Comparison of ENCODE assay signal across 8 cellular contexts in the genomic region with DNA sequence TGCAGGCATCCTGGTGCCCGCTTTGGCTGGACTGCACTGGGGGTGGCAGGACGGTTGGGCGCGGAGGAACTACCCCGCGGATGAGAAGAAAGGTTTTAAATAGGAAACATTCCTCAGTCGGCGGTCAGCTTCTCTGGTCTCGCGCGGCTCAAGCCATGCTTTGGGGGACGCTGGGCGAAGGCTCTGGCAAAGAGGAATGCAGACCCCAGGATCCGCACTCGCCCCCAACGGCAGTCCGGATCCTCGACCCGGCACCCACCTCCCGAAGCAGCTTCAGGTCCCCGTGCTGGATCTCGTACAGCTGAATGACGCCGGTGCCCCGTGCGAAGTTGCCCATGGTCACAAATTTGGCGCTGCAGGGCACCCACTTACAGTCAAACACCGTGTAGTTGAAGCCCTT. TPM values are rescaled to one million over a fixed set of nuclear protein-coding genes. Genes with fewer than 3 reads are reported as not detected.
A peak's percentile ranks its signal among the peaks of the same experiment; 100 is the strongest.
DNase-seq lines count a peak whose midpoint lies in the region; ATAC-seq and TF ChIP-seq lines count a peak whose summit lies in the region.

No MANE protein-coding gene starts in this region.

- H3K4me3 Mint-ChIP-seq in immature natural killer cell = peak overlapping the region; percentile 91 to 99 (median 96)

- H3K4me3 ChIP-seq in DND-41 (ENCODE audit: low read depth in 1 of 2, low read length in 2 of 2) (peak overlapping the region; percentile 95 to 99), ascending aorta (peak overlapping the region; percentile 72 to 91), stomach (peak overlapping the region; percentile 81 to 94 (median 88))

- peak overlapping the region; percentile 98 for H3K4me2 ChIP-seq in DND-41 (ENCODE audit: insufficient read depth, low read length)

- DNase-seq in DND-41 (no peak), ascending aorta (ENCODE audit: low spot score in 2 of 2) (peak in 1 of 2 donors; percentile 71), immature natural killer cell (no peak), stomach (peak; percentile 26), GM20000 (ENCODE audit: low spot score) (no peak), kidney tubule cell (ENCODE audit: low spot score) (no peak)

- peaks cover 56% of the 10 kb centered on the region for H3K79me2 ChIP-seq in DND-41 (ENCODE audit: insufficient read depth, low read length)

- peak overlapping the region; percentile 97 for H3K27ac ChIP-seq in DND-41 (ENCODE audit: low read length)
- peak overlapping the region; percentile 82 to 83 for H3K27ac ChIP-seq in ascending aorta
- H3K27ac ChIP-seq in stomach = peak overlapping the region; percentile 90 to 91 (median 90)

- H3K9me3 ChIP-seq in DND-41 (ENCODE audit: insufficient read depth, low read length, severe bottlenecking) (no peaks in the 10 kb centered on the region), ascending aorta (no peaks in the 10 kb centered on the region), stomach (no peaks in the 10 kb centered on the region)

- H3K9me3 Mint-ChIP-seq in immature natural killer cell = no peaks in the 10 kb centered on the region

- H3K27me3 ChIP-seq in DND-41 (ENCODE audit: insufficient read depth, low read length, poor library complexity) = no peaks in the 10 kb centered on the region
- H3K27me3 ChIP-seq in ascending aorta = no peaks in the 10 kb centered on the region
- H3K27me3 ChIP-seq in stomach = no peaks in the 10 kb centered on the region

- peak overlapping the region; percentile 83 for H3K9ac ChIP-seq in DND-41 (ENCODE audit: low read depth, low read length)

- H3K36me3 Mint-ChIP-seq in immature natural killer cell = peaks cover 8 to 10% (median 9%) of the 10 kb centered on the region in 3 donors

- TF ChIP-seq CTCF in DND-41 (IDR thresholded peaks at IDR 0.05; ENCODE audit: borderline replicate concordance, extremely low read depth, low read length, poor library complexity, severe bottlenecking) (no peak), ascending aorta (IDR thresholded peaks at IDR 0.05) (no peak), stomach (IDR thresholded peaks at IDR 0.05) (no peak), GM20000 (IDR thresholded peaks at IDR 0.05; ENCODE audit: extremely low read depth, missing control alignments) (no peak)

- WGBS in stomach, 5 donors = 0 to 1% (median 0%) methylated on average over 21 to 28 of the region's 28 CpGs

- no peaks in the 10 kb centered on the region for H4K20me1 ChIP-seq in DND-41 (ENCODE audit: insufficient read depth, low read length)

- ATAC-seq in DND-41 (ENCODE audit: insufficient read depth, low read depth) (peak; percentile 54), GM19463 (IDR thresholded peaks at IDR 0.05; ENCODE audit: unreplicated experiment) (peak; percentile 22), HG03469 (IDR thresholded peaks at IDR 0.05; ENCODE audit: unreplicated experiment) (peak; percentile 11)

- peak overlapping the region; percentile 97 to 100 (median 100) for H3K27ac Mint-ChIP-seq in immature natural killer cell

- no peak for TF ChIP-seq POLR2A in stomach (IDR thresholded peaks at IDR 0.05)

- H3K4me1 ChIP-seq in DND-41 (ENCODE audit: insufficient read depth, low read length) (peaks cover 35% of the 10 kb centered on the region), ascending aorta (peaks cover 4 to 17% of the 10 kb centered on the region in 2 donors), stomach (peaks cover 22 to 51% (median 39%) of the 10 kb centered on the region in 4 donors)

- peaks cover 37 to 53% of the 10 kb centered on the region in 2 donors for H3K4me1 Mint-ChIP-seq in immature natural killer cell

- H2AFZ ChIP-seq in DND-41 (ENCODE audit: low read depth, low read length) = peak overlapping the region; percentile 98

- H3K36me3 ChIP-seq in DND-41 (ENCODE audit: insufficient read depth, low read length) (peaks cover 23% of the 10 kb centered on the region), ascending aorta (peaks cover 5 to 7% of the 10 kb centered on the region in 2 donors), stomach (peaks cover 7 to 22% (median 19%) of the 10 kb centered on the region in 4 donors)

- peaks cover 5 to 12% (median 6%) of the 10 kb centered on the region in 3 donors for H3K27me3 Mint-ChIP-seq in immature natural killer cell (ENCODE audit: low read depth in 3 of 3)

- TF ChIP-seq EP300 in stomach (IDR thresholded peaks at IDR 0.05) = no peak

- intact Hi-C loops in ascending aorta (cut with DNase I) = loop anchor here (1.0 to 5.0 kb wide), 2 partner anchors 95 to 1485 kb away; partner anchors contain the start of genes AAK1 and PPP3R1
- intact Hi-C loops in stomach (cut with DNase I; ENCODE audit: low total_unique reads) = no loop called here

RNA-seq across cellular contexts. Expression of gene PNO1, which starts 0.7 kb away (rescaled TPM):
- total RNA-seq in ascending aorta (5.4 TPM), stomach (10 to 100 TPM; 15.2 to 65.8 (median 21.4) TPM)
- polyA plus RNA-seq in immature natural killer cell (10 to 100 TPM; 14.8 to 15.5 (median 14.8) TPM), stomach (10 to 100 TPM in 2 of 3 donors, 1 to 10 TPM in 1; 6.1 to 13.6 (median 11.8) TPM)
